ENCODE assay signal across 8 cellular contexts in genomic region chr2:97662386-97662894, GRCh38. TPM values are rescaled to one million over a fixed set of nuclear protein-coding genes. Genes with fewer than 3 reads are reported as not detected.
DNase-seq lines count a peak whose midpoint lies in the region; ATAC-seq and TF ChIP-seq lines count a peak whose summit lies in the region.

No MANE protein-coding gene starts in this region.

- ATAC-seq in body of pancreas (no peak), left lobe of liver (no peak), sciatic nerve (no peak), HG03135 (IDR thresholded peaks at IDR 0.05; ENCODE audit: unreplicated experiment) (no peak)

- POLR2A ChIA-PET in A673 (lab: Charles Lee; ENCODE audit: low non-redundant PET) (no interaction called here), HEK293 (lab: Yijun Ruan, JAX) (interaction anchor here (0.9 to 7.6 kb wide), 3 partner anchors 8 to 73 kb away, joined by 3 to 183 read pairs (median 4); partner anchors contain the start of gene COX5B)

- H3K27ac ChIP-seq in A673 (ENCODE audit: low read depth, low read length, poor library complexity, severe bottlenecking) (peak overlapping the region; percentile 81), HEK293 (ENCODE audit: extremely low read depth, low read depth, low read length) (peak overlapping the region; percentile 95; the same call in 1 of the 2 replicates), body of pancreas (peak overlapping the region; percentile 90 to 100 (median 95)), mesodermal cell (ENCODE audit: low read depth, low read length, severe bottlenecking) (peak overlapping the region; percentile 99)

- BruUV-seq in A673 (replicated peaks; lab: Mats Ljungman, UMichigan) = no TSS peak

- WGBS in body of pancreas, 2 donors = 24 to 35% methylated on average over 12 of the region's 12 CpGs
- WGBS in mesodermal cell (ENCODE audit: insufficient coverage in 2 of 2), 2 experiments = 24 to 31% methylated on average over 8 to 9 of the region's 12 CpGs

- H3K36me3 ChIP-seq in A673 (ENCODE audit: insufficient read depth, low read length, poor library complexity, severe bottlenecking) (peaks cover 2% of the 10 kb centered on the region), HEK293 (ENCODE audit: control insufficient read depth in 2 of 2, insufficient read depth in 1 of 2, low read length in 2 of 2) (peaks cover 0 to 37% of the 10 kb centered on the region in 2 experiments; a peak in 2 of 3 replicates), body of pancreas (replicated peaks in 1 of 2; ENCODE audit: insufficient read depth in 1 of 2, low read depth in 2 of 2) (peaks cover 9% of the 10 kb centered on the region in 2 donors), mesodermal cell (ENCODE audit: control insufficient read depth, insufficient read depth, low read length) (peaks cover 32% of the 10 kb centered on the region)

- H3K9me3 ChIP-seq in A673 (ENCODE audit: low read depth, low read length, poor library complexity, severe bottlenecking) (no peaks in the 10 kb centered on the region), HEK293 (ENCODE audit: control insufficient read depth, insufficient read depth, low read depth, low read length) (no peaks in the 10 kb centered on the region), body of pancreas (no peaks in the 10 kb centered on the region), mesodermal cell (ENCODE audit: control insufficient read depth, low read length) (no peaks in the 10 kb centered on the region)

- CTCF ChIA-PET in A673 (lab: Charles Lee) (interaction anchor here (0.9 to 1.2 kb wide), 2 partner anchors 37 to 72 kb away, joined by 3 to 4 read pairs; no protein-coding TSS in a partner anchor), HEK293 (lab: Yijun Ruan, JAX) (interaction anchor here (0.7 to 1.4 kb wide), 5 partner anchors 9 to 550 kb away, joined by 3 to 7 read pairs (median 5); partner anchors contain the start of gene ANKRD36)

- H3K4me3 ChIP-seq in A673 (ENCODE audit: low read depth, low read length, poor library complexity, severe bottlenecking) = peak overlapping the region; percentile 78
- H3K4me3 ChIP-seq in HEK293 (ENCODE audit: low read depth, low read length) = peak overlapping the region; percentile 65
- H3K4me3 ChIP-seq in body of pancreas = peak overlapping the region; percentile 42 to 64
- peak overlapping the region; percentile 60 for H3K4me3 ChIP-seq in mesodermal cell (ENCODE audit: extremely low read depth, insufficient read depth, low read length, poor library complexity, severe bottlenecking)

- H3K27me3 ChIP-seq in A673 (replicated peaks; ENCODE audit: insufficient read depth, low read depth, low read length, poor library complexity) (no peaks in the 10 kb centered on the region), body of pancreas (no peaks in the 10 kb centered on the region)

- no peak for TF ChIP-seq CTCF in A673 (conservative IDR thresholded peaks at IDR 0.05; ENCODE audit: low read depth, low read length)
- no peak for TF ChIP-seq CTCF in HEK293 (tag by site-specific recombination; IDR thresholded peaks at IDR 0.05)
- TF ChIP-seq CTCF in body of pancreas (IDR thresholded peaks at IDR 0.05) = no peak

- DNase-seq in A673 (ENCODE audit: low spot score) = no peak
- no peak for DNase-seq in body of pancreas
- DNase-seq in left lobe of liver (ENCODE audit: low spot score) = no peak
- DNase-seq in sciatic nerve (ENCODE audit: low spot score) = no peak
- no peak for DNase-seq in NCI-H2107 treated with DMSO at 0.1 percent for 48 hours (lab: John Stamatoyannopoulos, UW; ENCODE audit: unreplicated experiment)

- no peak for TF ChIP-seq POLR2A in body of pancreas (IDR thresholded peaks at IDR 0.05)

- H3K4me1 ChIP-seq in A673 (ENCODE audit: insufficient read depth, low read length, poor library complexity, severe bottlenecking) = peaks cover 10% of the 10 kb centered on the region
- 0 out of 2 replicates have a peak, but pooled peaks cover 2% of the 10 kb centered on the region for H3K4me1 ChIP-seq in HEK293 (ENCODE audit: control insufficient read depth, insufficient read depth, low read length)
- peaks cover 33% of the 10 kb centered on the region for H3K4me1 ChIP-seq in body of pancreas
- peaks cover 32% of the 10 kb centered on the region for H3K4me1 ChIP-seq in mesodermal cell (ENCODE audit: control insufficient read depth, insufficient read depth, low read length, poor library complexity, severe bottlenecking)

- intact Hi-C loops in A673 (cut with micrococcal nuclease; ENCODE audit: unreplicated experiment) (no loop called here), body of pancreas (cut with DNase I) (no loop called here), sciatic nerve (cut with DNase I) (no loop called here)

TF ChIP-seq in HEK293, 187 proteins besides CTCF, POLR2A, EP300 and RAD21:
- TF ChIP-seq PRDM4 (tag by site-specific recombination; IDR thresholded peaks at IDR 0.05) (peak; percentile 65), SCRT2 (tag by site-specific recombination; IDR thresholded peaks at IDR 0.05) (peak; percentile 80), ZIC2 (tag by site-specific recombination; IDR thresholded peaks at IDR 0.05) (peak; percentile 93; the same call in 1 of the 2 replicates), TCF7L2 (IDR thresholded peaks at IDR 0.05; ENCODE audit: borderline replicate concordance, low read depth, low read length) (0 out of 2 replicates have a peak, but pooled peaks have one; percentile 43), ZNF404 (tag by site-specific recombination; IDR thresholded peaks at IDR 0.05) (no peak), ZNF692 (tag by site-specific recombination; IDR thresholded peaks at IDR 0.05) (peak; percentile 60; the same call in 1 of the 2 replicates)
TF ChIP-seq in HEK293: peak in this region for 5.

RNA-seq across cellular contexts. Expression of gene ACTR1B, which starts 1.4 kb away (rescaled TPM):
- total RNA-seq in A673 (2021) (36.3 and 41.7 TPM in 2 replicates), body of pancreas (10 to 100 TPM; 57.6 to 74.2 TPM), left lobe of liver (38.9 TPM), sciatic nerve (62.9 TPM)
- polyA plus RNA-seq in mesodermal cell (2013, experiment 1 of 2) = 88.4 TPM
- 77.1 TPM for polyA plus RNA-seq in mesodermal cell (2013, experiment 2 of 2)

RNA-seq across cellular contexts. Expression of gene C2orf92, which starts 7.1 kb away (rescaled TPM):
- total RNA-seq in A673 (2021) (2.4 and 3.7 TPM in 2 replicates), body of pancreas (10 to 100 TPM; 21.3 to 47.1 TPM), left lobe of liver (11.7 TPM), sciatic nerve (17.7 TPM)
- polyA plus RNA-seq in mesodermal cell (2013, experiment 1 of 2) = 4.6 TPM
- 5.8 TPM for polyA plus RNA-seq in mesodermal cell (2013, experiment 2 of 2)

RNA-seq across cellular contexts. Expression of gene COX5B, which starts 16.6 kb away (rescaled TPM):
- total RNA-seq in A673 (2021) (205 and 219 TPM in 2 replicates), body of pancreas (100 to 1,000 TPM; 202 to 336 TPM), left lobe of liver (215 TPM), sciatic nerve (140 TPM)
- 297 TPM for polyA plus RNA-seq in mesodermal cell (2013, experiment 1 of 2)
- 259 TPM for polyA plus RNA-seq in mesodermal cell (2013, experiment 2 of 2)

RNA-seq across cellular contexts. Expression of gene ZAP70, which starts 50.9 kb away (rescaled TPM):
- not detected in 2 replicates for total RNA-seq in A673 (2021)
- 1 to 10 TPM; 2.1 to 4.0 TPM for total RNA-seq in body of pancreas
- polyA plus RNA-seq in mesodermal cell (2013, experiment 1 of 2) = 7.6 TPM
- 7.3 TPM for polyA plus RNA-seq in mesodermal cell (2013, experiment 2 of 2)
- total RNA-seq in left lobe of liver = 1.5 TPM
- 4.5 TPM for total RNA-seq in sciatic nerve
